10 cellular contexts compared by ENCODE assay signal in the genomic region with DNA sequence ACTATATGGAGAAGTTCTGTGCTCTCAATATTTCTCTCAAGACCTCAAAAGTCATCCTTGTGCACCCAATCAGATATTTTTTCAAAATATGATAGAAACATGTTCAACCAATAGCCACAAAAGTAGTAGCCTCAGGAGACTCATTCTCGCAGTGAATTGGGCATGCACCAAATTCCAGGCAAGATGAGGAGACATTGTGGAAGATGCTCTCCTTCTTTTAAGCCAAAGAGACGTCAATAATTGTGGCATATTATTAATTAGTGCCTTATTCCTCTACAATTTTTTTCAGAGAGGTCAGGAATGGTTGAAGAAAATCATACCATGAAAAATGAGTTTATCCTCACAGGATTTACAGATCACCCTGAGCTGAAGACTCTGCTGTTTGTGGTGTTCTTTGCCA. TPM values are rescaled to one million over a fixed set of nuclear protein-coding genes. Genes with fewer than 3 reads are reported as not detected.
"Had no signal": no experiment of that assay in that cellular context is flagged by ENCODE, and none has a peak within 500 bp of the region (broad histone marks: within the 10 kb centered on the region; RNA-seq: fewer than 3 reads in every experiment).

Gene OR5K2, plus strand, starts transcription at position 301 of the 400 bp plus-strand sequence. Its CDS starts 0 bp downstream, at position 301.

- ATAC-seq: HepG2, K562 had no signal

- DNase-seq: IMR-90, KBM-7, KG1 had no signal

- FAIRE-seq: HepG2, HTR-8/SVneo had no signal

- H3K27ac ChIP-seq: HL-60 had no signal

- H3K4me3 ChIP-seq: K562 had no signal

RNA-seq across cellular contexts. Expression of gene OR5K2, which starts in this region (rescaled TPM):
- total RNA-seq: HepG2, HT-29, HT1080, IMR-90, K562 had no signal
- polyA plus RNA-seq: HepG2, IgD-negative memory B cell, IMR-90, K562 had no signal
